ENCODE assay signal across 2 cellular contexts in genomic region chr19:17966115-17966455, GRCh38.
A peak's percentile ranks its signal among the peaks of the same experiment; 100 is the strongest.
TF ChIP-seq lines count a peak whose summit lies in the region.

No MANE protein-coding gene starts in this region.

TF ChIP-seq in HEK293, 187 proteins besides CTCF, POLR2A, EP300 and RAD21:
- TF ChIP-seq ZNF248 (tag by site-specific recombination; IDR thresholded peaks at IDR 0.05) (no peak), ZNF112 (tag by site-specific recombination; IDR thresholded peaks at IDR 0.05) (no peak), ZNF426 (tag by site-specific recombination; IDR thresholded peaks at IDR 0.05) (no peak), PRDM2 (tag by site-specific recombination; IDR thresholded peaks at IDR 0.05; ENCODE audit: borderline replicate concordance) (no peak), ZBTB48 (tag by site-specific recombination; IDR thresholded peaks at IDR 0.05) (no peak), ZNF366 (tag by site-specific recombination; conservative IDR thresholded peaks at IDR 0.05) (0 out of 2 replicates have a peak, but pooled peaks have one; percentile 4), ZNF585B (tag by site-specific recombination; IDR thresholded peaks at IDR 0.05) (no peak), ZNF473 (tag by site-specific recombination; IDR thresholded peaks at IDR 0.05) (no peak), ZNF146 (tag by site-specific recombination; IDR thresholded peaks at IDR 0.05) (no peak)

TF ChIP-seq in H1, 55 proteins besides CTCF, POLR2A, EP300 and RAD21:
- no peak for TF ChIP-seq BACH1 (IDR thresholded peaks at IDR 0.05; ENCODE audit: low read length)
- TF ChIP-seq CEBPB (IDR thresholded peaks at IDR 0.05; ENCODE audit: low read depth, low read length), result no peak
- TF ChIP-seq BRCA1 (IDR thresholded peaks at IDR 0.05; ENCODE audit: low read depth, low read length), result no peak
- no peak for TF ChIP-seq E2F6 (IDR thresholded peaks at IDR 0.05)
- TF ChIP-seq GTF2F1 (IDR thresholded peaks at IDR 0.05; ENCODE audit: borderline replicate concordance, low read depth, low read length), result no peak
- TF ChIP-seq KDM5A (IDR thresholded peaks at IDR 0.05; ENCODE audit: low read length), result no peak
- no peak for TF ChIP-seq MAFK (IDR thresholded peaks at IDR 0.05; ENCODE audit: low read depth, low read length)
- TF ChIP-seq RBBP5 (IDR thresholded peaks at IDR 0.05; ENCODE audit: borderline replicate concordance, low read depth, low read length), result no peak
TF ChIP-seq in H1: peak in this region for 0.
